Comparison of ENCODE assay signal across 7 cellular contexts in genomic region chr2:117646872-117647271, GRCh38.
"Had no signal": no experiment of that assay in that cellular context is flagged by ENCODE, and none has a peak within 500 bp of the region (broad histone marks: within the 10 kb centered on the region; RNA-seq: fewer than 3 reads in every experiment).

No MANE protein-coding gene starts in this region.

- H3K27ac ChIP-seq: HL-60, KMS-11 had no signal

- DNase-seq: IMR-90, Karpas-422, KBM-7, KG1 had no signal

- H3K4me2 ChIP-seq: KMS-11 had no signal

- FAIRE-seq: HTR-8/SVneo had no signal

- H3K9ac ChIP-seq: KMS-11 had no signal
